In the genomic region with DNA sequence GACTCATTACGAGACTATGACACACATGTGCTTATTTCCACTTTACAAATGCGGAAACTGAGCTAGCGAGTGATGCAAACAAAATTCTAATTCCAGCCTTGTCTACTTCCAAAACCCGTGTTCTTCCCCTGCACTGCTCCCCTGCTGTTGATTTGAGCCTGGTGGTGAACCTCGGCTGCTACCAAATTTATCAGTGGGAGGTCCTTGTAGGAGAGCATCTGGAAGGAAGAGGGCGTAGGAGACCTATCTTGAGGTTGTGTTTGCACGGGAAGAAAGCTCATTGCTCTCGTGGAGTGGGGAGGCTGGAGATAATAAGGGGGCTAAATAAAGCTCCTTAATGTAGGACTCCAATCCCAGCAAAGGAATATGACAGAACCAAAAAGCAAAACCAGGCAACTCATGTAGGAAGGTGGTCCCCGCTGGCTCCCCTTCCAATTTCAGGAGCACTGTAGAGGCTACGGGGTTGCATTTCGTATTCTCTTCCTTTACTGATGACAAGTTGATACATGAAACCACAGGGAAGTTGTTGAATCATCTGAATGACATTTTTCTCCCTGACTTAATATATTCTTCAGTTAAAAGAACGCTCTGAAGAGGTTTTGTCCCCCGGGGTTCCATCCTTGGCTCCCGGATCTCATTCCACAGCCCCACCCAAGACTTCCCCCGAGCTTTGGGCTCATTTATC, we compare ENCODE assay signal across 14 cellular contexts.
"Had no signal": no experiment of that assay in that cellular context is flagged by ENCODE, and none has a peak within 500 bp of the region (broad histone marks: within the 10 kb centered on the region; RNA-seq: fewer than 3 reads in every experiment).

No MANE protein-coding gene starts in this region.

- H3K27me3 Mint-ChIP-seq: activated B cell treated with CpG ODN at 0.5 μM for 24 hours; activated CD4-positive, alpha-beta T cell treated with anti-CD3 and anti-CD28 coated beads, Interleukin-2, amount 10 ng/mL, durations not matched to agents 24 days and 14 days had no signal

- DNase-seq: activated B cell treated with CpG ODN at 0.5 μM for 24 hours; activated CD4-positive, alpha-beta T cell treated with anti-CD3 and anti-CD28 coated beads, Interleukin-2, amount 10 ng/mL, durations not matched to agents 24 days and 14 days; activated naive CD4-positive, alpha-beta T cell treated with anti-CD3 and anti-CD28 coated beads, Interleukin-2, amount 50 U/mL, for 16 hours; dermis blood vessel endothelial cell; gastrocnemius medialis; kidney glomerular epithelial cell; naive B cell; stimulated activated CD4-positive, alpha-beta T cell treated with anti-CD3 and anti-CD28 coated beads, Interleukin-15, amount 100 ng/mL, for 24 hours; stimulated activated CD4-positive, alpha-beta T cell treated with anti-CD3 and anti-CD28 coated beads, Interleukin-4, amount 100 ng/mL, for 24 hours; stimulated activated naive CD8-positive, alpha-beta T cell treated with anti-CD3 and anti-CD28 coated beads, Interleukin-15, amount 100 ng/mL, for 72 hours; T-cell; testis had no signal

- H3K4me1 Mint-ChIP-seq: activated B cell treated with CpG ODN at 0.5 μM for 24 hours; activated CD4-positive, alpha-beta T cell treated with anti-CD3 and anti-CD28 coated beads, Interleukin-2, amount 10 ng/mL, durations not matched to agents 24 days and 14 days; naive B cell; stimulated activated naive CD8-positive, alpha-beta T cell treated with anti-CD3 and anti-CD28 coated beads, Interleukin-15, amount 100 ng/mL, for 72 hours; T-cell had no signal

- H3K36me3 Mint-ChIP-seq: brain, mesothelial cell of epicardium, T-cell had no signal

- ATAC-seq: gastrocnemius medialis; stimulated activated naive CD8-positive, alpha-beta T cell treated with anti-CD3 and anti-CD28 coated beads, Interleukin-15, amount 100 ng/mL, for 72 hours; T-cell had no signal

- H3K4me3 Mint-ChIP-seq: activated B cell treated with CpG ODN at 0.5 μM for 24 hours; activated CD4-positive, alpha-beta T cell treated with anti-CD3 and anti-CD28 coated beads, Interleukin-2, amount 10 ng/mL, durations not matched to agents 24 days and 14 days; brain; mesothelial cell of epicardium; naive B cell; stimulated activated naive CD8-positive, alpha-beta T cell treated with anti-CD3 and anti-CD28 coated beads, Interleukin-15, amount 100 ng/mL, for 72 hours; T-cell had no signal

- H3K27ac Mint-ChIP-seq: activated B cell treated with CpG ODN at 0.5 μM for 24 hours; activated CD4-positive, alpha-beta T cell treated with anti-CD3 and anti-CD28 coated beads, Interleukin-2, amount 10 ng/mL, durations not matched to agents 24 days and 14 days; brain; mesothelial cell of epicardium; naive B cell; stimulated activated naive CD8-positive, alpha-beta T cell treated with anti-CD3 and anti-CD28 coated beads, Interleukin-15, amount 100 ng/mL, for 72 hours; T-cell had no signal
